ENCODE assay signal across 15 cellular contexts in genomic region chr2:218895326-218895725, GRCh38. TPM values are rescaled to one million over a fixed set of nuclear protein-coding genes. Genes with fewer than 3 reads are reported as not detected.
DNase-seq lines count a peak whose midpoint lies in the region; ATAC-seq, FAIRE-seq and TF ChIP-seq lines count a peak whose summit lies in the region.
"Had no signal": no experiment of that assay in that cellular context is flagged by ENCODE, and none has a peak within 500 bp of the region (broad histone marks: within the 10 kb centered on the region; RNA-seq: fewer than 3 reads in every experiment).

No MANE protein-coding gene starts in this region.

- peak overlapping the region; percentile 74 for H3K27ac ChIP-seq in CD4-positive, alpha-beta T cell (ENCODE audit: low read depth, low read length)
- H3K27ac ChIP-seq in kidney (ENCODE audit: low read depth in 2 of 2, low read length in 2 of 2) = no peak overlapping the region
- H3K27ac ChIP-seq: pancreas had no signal

- no peak for ATAC-seq in CD4-positive, alpha-beta T cell (ENCODE audit: poor library complexity)
- ATAC-seq in T-helper 17 cell = no peak
- ATAC-seq in HG03159 (IDR thresholded peaks at IDR 0.05; ENCODE audit: unreplicated experiment) = no peak

- peaks cover 14% of the 10 kb centered on the region for H3K27me3 Mint-ChIP-seq in CD4-positive, alpha-beta T cell
- peaks cover under 1% of the 10 kb centered on the region for H3K27me3 Mint-ChIP-seq in T-helper 17 cell

- POLR2A ChIA-PET in CD4-positive, alpha-beta T cell (lab: Charles Lee) = interaction anchor here (0.8 to 10.3 kb wide), 3 partner anchors 17 to 224 kb away, joined by 4 to 455 read pairs (median 6); partner anchors contain the start of genes RNF25, STK36 and WNT10A

- CTCF ChIA-PET in CD4-positive, alpha-beta T cell (lab: Charles Lee) = interaction anchor here (0.7 to 11.9 kb wide), 3 partner anchors 15 to 400 kb away, joined by 3 to 500 read pairs (median 26); partner anchors contain the start of gene WNT10A

- H3K27me3 ChIP-seq in CD4-positive, alpha-beta T cell (ENCODE audit: control insufficient read depth, insufficient read depth, low read length) = peaks cover 7% of the 10 kb centered on the region

- no peaks in the 10 kb centered on the region for H3K36me3 ChIP-seq in kidney (ENCODE audit: control insufficient read depth in 1 of 2, insufficient read depth in 2 of 2, low read length in 2 of 2)
- H3K36me3 ChIP-seq: pancreas had no signal

- no peak for DNase-seq in CD4-positive, alpha-beta T cell
- DNase-seq in GM13977 (ENCODE audit: low spot score) (peak; percentile 22), T-helper 17 cell (no peak), kidney (peak; percentile 87), NCI-H1092 (lab: John Stamatoyannopoulos, UW) (no peak), cerebellar cortex (ENCODE audit: low spot score) (no peak), NCI-H526 (lab: John Stamatoyannopoulos, UW) (no peak)
- DNase-seq: Kasumi-1, NCI-H524 treated with DMSO at 0.1 percent for 48 hours, pancreas had no signal

- H3K9ac ChIP-seq in kidney (ENCODE audit: low read length in 2 of 2) = no peak overlapping the region

- TF ChIP-seq CTCF in CD4-positive, alpha-beta T cell (IDR thresholded peaks at IDR 0.05) = no peak
- no peak for TF ChIP-seq CTCF in GM13977 (IDR thresholded peaks at IDR 0.05; ENCODE audit: extremely low read depth, insufficient read depth, missing control alignments)
- no peak for TF ChIP-seq CTCF in kidney (IDR thresholded peaks at IDR 0.05; ENCODE audit: borderline replicate concordance, extremely low read depth, insufficient read depth)

- H3K4me1 Mint-ChIP-seq in CD4-positive, alpha-beta T cell (ENCODE audit: low read depth) = peaks cover 60% of the 10 kb centered on the region
- H3K4me1 Mint-ChIP-seq in T-helper 17 cell = peaks cover 54% of the 10 kb centered on the region

- in situ Hi-C loops in GM13977 (cut with MboI; ENCODE audit: low pct_unique_long_range_greater_than_20kb, low sequenced_read_pairs, unreplicated experiment) = no loop called here

- no peaks in the 10 kb centered on the region for H3K9me3 Mint-ChIP-seq in CD4-positive, alpha-beta T cell

- peak overlapping the region; percentile 78 for H3K4me3 Mint-ChIP-seq in CD4-positive, alpha-beta T cell
- peak overlapping the region; percentile 94 for H3K4me3 Mint-ChIP-seq in T-helper 17 cell

- FAIRE-seq in kidney (lab: Jason Lieb, UNC) = no peak
- FAIRE-seq: pancreas had no signal

- no peaks in the 10 kb centered on the region for H3K36me3 Mint-ChIP-seq in CD4-positive, alpha-beta T cell (ENCODE audit: low read depth)
- no peaks in the 10 kb centered on the region for H3K36me3 Mint-ChIP-seq in T-helper 17 cell (ENCODE audit: low read depth)
- H3K36me3 Mint-ChIP-seq: brain had no signal

- no peak overlapping the region for H3K4me3 ChIP-seq in kidney (ENCODE audit: low read length in 2 of 2)
- H3K4me3 ChIP-seq: pancreas had no signal

- H3K4me1 ChIP-seq in kidney (ENCODE audit: control insufficient read depth in 1 of 2, insufficient read depth in 1 of 2, low read depth in 1 of 2, low read length in 2 of 2) = peaks cover 0 to 14% of the 10 kb centered on the region in 2 donors

- H3K9me3 ChIP-seq in CD4-positive, alpha-beta T cell (ENCODE audit: control insufficient read depth, low read length) = no peaks in the 10 kb centered on the region
- no peaks in the 10 kb centered on the region for H3K9me3 ChIP-seq in T-helper 17 cell (ENCODE audit: control insufficient read depth, low read length, poor library complexity, severe bottlenecking)
- H3K9me3 ChIP-seq in kidney (ENCODE audit: control insufficient read depth in 1 of 2, low read length in 2 of 2) = no peaks in the 10 kb centered on the region
- H3K9me3 ChIP-seq: pancreas had no signal

- peak overlapping the region; percentile 91 for H3K27ac Mint-ChIP-seq in CD4-positive, alpha-beta T cell
- peak overlapping the region; percentile 100 for H3K27ac Mint-ChIP-seq in T-helper 17 cell

- intact Hi-C loops in CD4-positive, alpha-beta T cell (cut with DNase I, micrococcal nuclease) = no loop called here
- intact Hi-C loops in kidney (cut with DNase I) = no loop called here

RNA-seq across cellular contexts. Expression of gene WNT10A, which starts 14.7 kb away (rescaled TPM):
- total RNA-seq in CD4-positive, alpha-beta T cell = 1 to 10 TPM; 4.8 to 6.6 TPM
- total RNA-seq in T-helper 17 cell (10 to 100 TPM in 1 of 2 donors, 1 to 10 TPM in 1; 5.5 to 14.4 TPM), kidney (10.2 TPM)
- 1.1 TPM for polyA plus RNA-seq in kidney (ENCODE audit: insufficient read depth, low read depth, low replicate concordance)
- total RNA-seq: fibroblast of lung, temporal lobe had no signal
- polyA plus RNA-seq: fibroblast of lung had no signal

RNA-seq across cellular contexts. Expression of gene WNT6, which starts 35.7 kb away (rescaled TPM):
- total RNA-seq in CD4-positive, alpha-beta T cell = not detected
- total RNA-seq in T-helper 17 cell (not detected), kidney (0.57 TPM)
- 0.75 TPM for polyA plus RNA-seq in kidney (ENCODE audit: insufficient read depth, low read depth, low replicate concordance)
- total RNA-seq: fibroblast of lung; T-helper 1 cell treated with Interleukin-12 subunit alpha and Interleukin-12 subunit beta and Interleukin-4 antibody, amounts not matched to agents 30 ng/mL and 1 ng/mL, for 36 hours; temporal lobe had no signal
- polyA plus RNA-seq: fibroblast of lung had no signal

Comparison
In these comparisons a context has a peak if more than half of its experiments do, and no peak if none do; other contexts are left out.
1. DNase-seq: peak in GM13977 (single experiment) and kidney (single experiment); none in CD4-positive, alpha-beta T cell (0 of 10), T-helper 17 cell (0 of 3), NCI-H1092 (single experiment), cerebellar cortex (single experiment) and NCI-H526 (0 of 2).